8 cellular contexts compared by ENCODE assay signal in the genomic region with DNA sequence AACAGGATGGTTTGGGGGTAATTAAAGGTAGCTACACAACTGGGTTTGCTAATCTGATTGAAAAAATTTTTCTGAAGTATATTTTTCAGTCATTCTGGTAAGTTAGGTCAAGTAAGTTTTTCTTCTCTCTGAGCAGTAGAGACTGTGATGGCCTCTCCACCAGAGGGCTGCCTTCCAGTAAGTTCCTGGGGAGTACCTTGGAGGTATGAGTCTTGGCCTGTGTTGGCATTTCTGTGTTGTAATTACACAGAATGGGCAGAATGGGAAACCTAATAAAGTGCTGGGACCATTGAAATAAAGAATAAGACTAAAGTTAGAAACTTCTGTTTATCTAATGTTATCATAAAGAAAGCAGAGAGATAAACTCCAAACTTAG.
DNase-seq lines count a peak whose midpoint lies in the region; ATAC-seq, FAIRE-seq and TF ChIP-seq lines count a peak whose summit lies in the region.

No MANE protein-coding gene starts in this region.

- CTCF ChIA-PET in H1 (lab: Charles Lee; ENCODE audit: partially characterized antibody), result interaction anchor here (0.6 to 1.9 kb wide), 15 partner anchors 9 to 537 kb away, joined by 3 to 7 read pairs (median 4); no protein-coding TSS in a partner anchor

- no peak overlapping the region for H3K9ac ChIP-seq in H1 (replicated peaks in 1 of 4; ENCODE audit: extremely low read depth in 1 of 4, low read depth in 3 of 4, low read length in 3 of 4)

- TF ChIP-seq CTCF in H1 (IDR thresholded peaks at IDR 0.05; ENCODE audit: control extremely low read depth in 1 of 3, insufficient read depth in 1 of 3, low read depth in 1 of 3, low read length in 3 of 3) (peak in 2 of 3 experiments; percentile 39 to 45; a peak in 3 of 4 replicates), nephron (IDR thresholded peaks at IDR 0.05; ENCODE audit: unreplicated experiment in 3 of 3) (peak; percentile 19 to 31 (median 28))

- no peak overlapping the region for H2BK20ac ChIP-seq in H1 (ENCODE audit: low read length)

- no peaks in the 10 kb centered on the region for H3K36me3 Mint-ChIP-seq in nephron (ENCODE audit: low read depth)
- no peaks in the 10 kb centered on the region for H3K36me3 Mint-ChIP-seq in activated naive CD4-positive, alpha-beta T cell treated with anti-CD3 and anti-CD28 coated beads, Interleukin-2, amount 50 U/mL, for 72 hours

- peaks cover 39% of the 10 kb centered on the region for H3K4me1 Mint-ChIP-seq in nephron

- no peak overlapping the region for H4K5ac ChIP-seq in H1 (ENCODE audit: insufficient read length, low read depth, low read length)

- no peaks in the 10 kb centered on the region for H3K27me3 Mint-ChIP-seq in nephron (ENCODE audit: low read depth)

- no peak overlapping the region for H3K27ac ChIP-seq in H1 (ENCODE audit: low read depth, low read length)

- no peak overlapping the region for H3K4ac ChIP-seq in H1 (replicated peaks; ENCODE audit: insufficient read length, low read depth, low read length)

- DNase-seq in EL (peak; percentile 35), NCI-H226 (peak; percentile 48), H1 (ENCODE audit: low read depth in 1 of 2, low spot score in 2 of 2) (no peak), urothelium cell line (ENCODE audit: low spot score) (no peak)
- no peak for DNase-seq in activated naive CD4-positive, alpha-beta T cell treated with anti-CD3 and anti-CD28 coated beads, Interleukin-2, amount 50 U/mL, for 72 hours (ENCODE audit: low spot score in 2 of 2)

- no peak overlapping the region for H2BK12ac ChIP-seq in H1 (ENCODE audit: low read depth, low read length)

- peak; percentile 32 for FAIRE-seq in H1 (lab: Jason Lieb, UNC)
- no peak for FAIRE-seq in urothelium cell line (lab: Jason Lieb, UNC)

- no peaks in the 10 kb centered on the region for H3K79me1 ChIP-seq in H1 (ENCODE audit: low read depth, low read length)

- ATAC-seq in GM19467 (IDR thresholded peaks at IDR 0.05; ENCODE audit: unreplicated experiment) (no peak), GM21825 (IDR thresholded peaks at IDR 0.05; ENCODE audit: unreplicated experiment) (no peak)
- ATAC-seq in activated naive CD4-positive, alpha-beta T cell treated with anti-CD3 and anti-CD28 coated beads, Interleukin-2, amount 50 U/mL, for 72 hours, result no peak

- H3K14ac ChIP-seq in H1 (ENCODE audit: insufficient read length), result no peak overlapping the region

- H2AFZ ChIP-seq in H1 (ENCODE audit: low read length), result no peak overlapping the region

- peaks cover 0 to 2% (median 0%) of the 10 kb centered on the region in 4 experiments; a peak in 1 of 7 replicates for H3K4me1 ChIP-seq in H1 (replicated peaks in 1 of 4; ENCODE audit: control insufficient read depth in 3 of 4, insufficient read depth in 4 of 4, low read length in 3 of 4)

- peak; percentile 49 to 68 for TF ChIP-seq RAD21 in H1 (IDR thresholded peaks at IDR 0.05 in 1 of 2, conservative IDR thresholded peaks at IDR 0.05 in 1 of 2; ENCODE audit: low read depth in 2 of 2, low read length in 2 of 2)

- no peak for TF ChIP-seq EP300 in H1 (IDR thresholded peaks at IDR 0.05; ENCODE audit: borderline replicate concordance in 1 of 2, low read depth in 2 of 2, low read length in 2 of 2)

- no peak overlapping the region for H3K4me2 ChIP-seq in H1 (ENCODE audit: insufficient read depth in 1 of 2, low read depth in 2 of 2, low read length in 2 of 2)

- H2BK15ac ChIP-seq in H1 (ENCODE audit: low read length), result no peak overlapping the region

- no peak overlapping the region for H3K4me3 ChIP-seq in H1 (ENCODE audit: extremely low read depth in 1 of 4, insufficient read depth in 2 of 4, low read depth in 3 of 4, low read length in 4 of 4)

- no peaks in the 10 kb centered on the region for H3K9me3 ChIP-seq in H1 (ENCODE audit: insufficient read depth in 2 of 2, low read depth in 1 of 2, low read length in 1 of 2)

- H3K18ac ChIP-seq in H1 (ENCODE audit: extremely low read depth, low read length), result no peak overlapping the region

- no peaks in the 10 kb centered on the region for H4K20me1 ChIP-seq in H1 (replicated peaks in 1 of 2; ENCODE audit: control insufficient read depth in 1 of 2, insufficient read depth in 2 of 2, low read length in 2 of 2)

- no peak overlapping the region for H3K56ac ChIP-seq in H1 (replicated peaks; ENCODE audit: insufficient read length, low read depth, low read length)

- H3K36me3 ChIP-seq in H1 (ENCODE audit: control insufficient read depth in 2 of 4, insufficient read depth in 4 of 4, low read length in 3 of 4), result no peaks in the 10 kb centered on the region

- POLR2A ChIA-PET in H1 (lab: Charles Lee; ENCODE audit: partially characterized antibody), result no interaction called here

- no peak overlapping the region for H2AK5ac ChIP-seq in H1 (ENCODE audit: low read depth, low read length)

- no peaks in the 10 kb centered on the region; a peak in 1 of 7 replicates for H3K27me3 ChIP-seq in H1 (replicated peaks in 1 of 4; ENCODE audit: control insufficient read depth in 3 of 4, extremely low read depth in 1 of 4, insufficient read depth in 3 of 4, low read length in 3 of 4)

- H4K91ac ChIP-seq in H1 (replicated peaks; ENCODE audit: insufficient read length, low read length), result no peak overlapping the region

- no peak for TF ChIP-seq POLR2A in H1 (IDR thresholded peaks at IDR 0.05; ENCODE audit: control extremely low read depth in 1 of 2, low read depth in 2 of 2, low read length in 2 of 2)

- H3K23me2 ChIP-seq in H1 (ENCODE audit: low read depth, low read length), result peaks cover 5% of the 10 kb centered on the region; the same call in 1 of the 2 replicates

- H3K23ac ChIP-seq in H1 (ENCODE audit: insufficient read length), result no peak overlapping the region

- H3K9me3 Mint-ChIP-seq in nephron, result no peaks in the 10 kb centered on the region
- H3K9me3 Mint-ChIP-seq in activated naive CD4-positive, alpha-beta T cell treated with anti-CD3 and anti-CD28 coated beads, Interleukin-2, amount 50 U/mL, for 72 hours, result no peaks in the 10 kb centered on the region

- no peak overlapping the region for H3K4me3 Mint-ChIP-seq in nephron

- no peak overlapping the region for H2BK5ac ChIP-seq in H1 (ENCODE audit: low read depth, low read length)

- no peaks in the 10 kb centered on the region for H3K79me2 ChIP-seq in H1 (ENCODE audit: control insufficient read depth in 1 of 2, insufficient read depth in 2 of 2, low read length in 2 of 2)

- H2BK120ac ChIP-seq in H1 (replicated peaks; ENCODE audit: low read depth, low read length), result no peak overlapping the region

- H4K8ac ChIP-seq in H1 (ENCODE audit: extremely low read depth, insufficient read depth, low read length), result no peak overlapping the region

- peak overlapping the region; percentile 91 to 96 (median 95) for H3K27ac Mint-ChIP-seq in nephron
- H3K27ac Mint-ChIP-seq in activated naive CD4-positive, alpha-beta T cell treated with anti-CD3 and anti-CD28 coated beads, Interleukin-2, amount 50 U/mL, for 72 hours, result no peak overlapping the region

TF ChIP-seq in H1, 55 proteins besides CTCF, POLR2A, EP300 and RAD21 (continues in another document):
- TF ChIP-seq EZH2 (IDR thresholded peaks at IDR 0.05; ENCODE audit: low read depth, low read length, severe bottlenecking), result no peak
- TF ChIP-seq CBX8 (IDR thresholded peaks at IDR 0.05; ENCODE audit: borderline replicate concordance, low read depth, low read length), result no peak
- no peak for TF ChIP-seq RBBP5 (IDR thresholded peaks at IDR 0.05; ENCODE audit: borderline replicate concordance, low read depth, low read length)
- TF ChIP-seq JUN (IDR thresholded peaks at IDR 0.05; ENCODE audit: low read depth, low read length), result no peak

Comparison
In these comparisons a context has a peak if more than half of its experiments do, and no peak if none do; other contexts are left out.
1. DNase-seq: peak in EL (single experiment) and NCI-H226 (single experiment); none in H1 (0 of 2), activated naive CD4-positive, alpha-beta T cell treated with anti-CD3 and anti-CD28 coated beads, Interleukin-2, amount 50 U/mL, for 72 hours (0 of 2) and urothelium cell line (single experiment).
2. H3K27ac Mint-ChIP-seq: peak in nephron (3 of 3); none in activated naive CD4-positive, alpha-beta T cell treated with anti-CD3 and anti-CD28 coated beads, Interleukin-2, amount 50 U/mL, for 72 hours (0 of 2).